In the genomic region with DNA sequence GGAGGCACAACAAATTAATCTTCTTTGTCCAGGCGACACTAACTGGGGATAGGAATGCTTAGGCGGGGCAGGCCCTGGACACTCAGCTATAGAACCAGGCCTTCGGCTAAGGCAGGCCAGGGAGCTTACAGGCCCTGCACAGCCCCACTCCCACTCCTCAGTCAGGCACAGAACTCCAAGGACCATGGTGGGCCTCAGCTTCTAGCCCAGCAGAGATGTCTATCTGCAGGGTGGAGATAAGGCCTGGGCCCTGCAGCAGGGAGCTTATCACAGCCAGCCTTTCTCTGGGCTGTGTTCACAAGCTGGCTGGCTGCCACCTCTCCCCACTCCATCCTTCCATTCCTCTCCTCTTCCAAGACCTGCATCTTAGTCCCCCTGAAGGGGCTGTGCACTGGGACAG, we compare ENCODE assay signal across 1 cellular context.
TF ChIP-seq lines count a peak whose summit lies in the region.

No MANE protein-coding gene starts in this region.

TF ChIP-seq in SK-N-SH treated with all-trans-retinoic acid at 6 μM for 48 hours, 23 proteins besides CTCF, POLR2A, EP300 and RAD21 (continued from another document):
- TF ChIP-seq, protein P1, sequence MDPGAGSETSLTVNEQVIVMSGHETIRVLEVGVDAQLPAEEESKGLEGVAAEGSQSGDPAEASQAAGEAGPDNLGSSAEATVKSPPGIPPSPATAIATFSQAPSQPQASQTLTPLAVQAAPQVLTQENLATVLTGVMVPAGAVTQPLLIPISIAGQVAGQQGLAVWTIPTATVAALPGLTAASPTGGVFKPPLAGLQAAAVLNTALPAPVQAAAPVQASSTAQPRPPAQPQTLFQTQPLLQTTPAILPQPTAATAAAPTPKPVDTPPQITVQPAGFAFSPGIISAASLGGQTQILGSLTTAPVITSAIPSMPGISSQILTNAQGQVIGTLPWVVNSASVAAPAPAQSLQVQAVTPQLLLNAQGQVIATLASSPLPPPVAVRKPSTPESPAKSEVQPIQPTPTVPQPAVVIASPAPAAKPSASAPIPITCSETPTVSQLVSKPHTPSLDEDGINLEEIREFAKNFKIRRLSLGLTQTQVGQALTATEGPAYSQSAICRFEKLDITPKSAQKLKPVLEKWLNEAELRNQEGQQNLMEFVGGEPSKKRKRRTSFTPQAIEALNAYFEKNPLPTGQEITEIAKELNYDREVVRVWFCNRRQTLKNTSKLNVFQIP (CRISPR knock-in tag; IDR thresholded peaks at IDR 0.05; ENCODE audit: borderline replicate concordance, low read depth) = no peak
- TF ChIP-seq, protein P2, sequence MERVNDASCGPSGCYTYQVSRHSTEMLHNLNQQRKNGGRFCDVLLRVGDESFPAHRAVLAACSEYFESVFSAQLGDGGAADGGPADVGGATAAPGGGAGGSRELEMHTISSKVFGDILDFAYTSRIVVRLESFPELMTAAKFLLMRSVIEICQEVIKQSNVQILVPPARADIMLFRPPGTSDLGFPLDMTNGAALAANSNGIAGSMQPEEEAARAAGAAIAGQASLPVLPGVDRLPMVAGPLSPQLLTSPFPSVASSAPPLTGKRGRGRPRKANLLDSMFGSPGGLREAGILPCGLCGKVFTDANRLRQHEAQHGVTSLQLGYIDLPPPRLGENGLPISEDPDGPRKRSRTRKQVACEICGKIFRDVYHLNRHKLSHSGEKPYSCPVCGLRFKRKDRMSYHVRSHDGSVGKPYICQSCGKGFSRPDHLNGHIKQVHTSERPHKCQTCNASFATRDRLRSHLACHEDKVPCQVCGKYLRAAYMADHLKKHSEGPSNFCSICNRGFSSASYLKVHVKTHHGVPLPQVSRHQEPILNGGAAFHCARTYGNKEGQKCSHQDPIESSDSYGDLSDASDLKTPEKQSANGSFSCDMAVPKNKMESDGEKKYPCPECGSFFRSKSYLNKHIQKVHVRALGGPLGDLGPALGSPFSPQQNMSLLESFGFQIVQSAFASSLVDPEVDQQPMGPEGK (CRISPR knock-in tag; IDR thresholded peaks at IDR 0.05; ENCODE audit: borderline replicate concordance) = no peak
- TF ChIP-seq BACH2 (CRISPR knock-in tag; IDR thresholded peaks at IDR 0.05; ENCODE audit: borderline replicate concordance) (no peak), TCF4 (CRISPR knock-in tag; IDR thresholded peaks at IDR 0.05; ENCODE audit: borderline replicate concordance) (no peak), ZC3H10 (CRISPR knock-in tag; IDR thresholded peaks at IDR 0.05) (no peak), OSR1 (CRISPR knock-in tag; IDR thresholded peaks at IDR 0.05) (no peak), ARNTL (CRISPR knock-in tag; IDR thresholded peaks at IDR 0.05; ENCODE audit: borderline replicate concordance, low read depth) (no peak), ZNF8 (CRISPR knock-in tag; IDR thresholded peaks at IDR 0.05) (no peak), ZNF565 (CRISPR knock-in tag; conservative IDR thresholded peaks at IDR 0.05; ENCODE audit: low read depth) (no peak)
